In the genomic region with DNA sequence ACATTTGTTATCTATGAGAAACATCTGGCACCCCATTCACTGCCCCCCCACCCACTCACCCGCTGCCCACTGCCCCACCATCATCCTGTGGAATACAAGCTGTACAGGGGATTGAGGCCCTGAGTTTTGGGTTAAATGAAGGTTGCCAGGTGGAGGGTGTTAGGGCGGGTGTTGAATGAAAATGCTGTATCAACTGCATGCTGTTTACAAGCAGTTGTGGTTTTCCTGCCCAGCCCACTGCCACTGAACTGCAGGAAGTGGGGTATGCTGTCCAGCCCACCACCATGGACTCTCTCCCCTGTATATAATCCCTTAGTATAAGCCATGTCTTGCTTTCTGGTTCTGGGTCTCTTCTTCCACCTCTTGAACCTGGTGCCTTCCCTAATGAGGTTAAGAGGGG, we compare ENCODE assay signal across 23 cellular contexts.
DNase-seq lines count a peak whose midpoint lies in the region; ATAC-seq and TF ChIP-seq lines count a peak whose summit lies in the region.
"Had no signal": no experiment of that assay in that cellular context is flagged by ENCODE, and none has a peak within 500 bp of the region (broad histone marks: within the 10 kb centered on the region; RNA-seq: fewer than 3 reads in every experiment).

No MANE protein-coding gene starts in this region.

- H3K36me3 ChIP-seq in suprapubic skin (no peaks in the 10 kb centered on the region), stomach (no peaks in the 10 kb centered on the region)

- TF ChIP-seq CTCF in suprapubic skin (IDR thresholded peaks at IDR 0.05) (no peak), stomach (IDR thresholded peaks at IDR 0.05) (no peak)

- H3K27me3 ChIP-seq in suprapubic skin (no peaks in the 10 kb centered on the region), stomach (no peaks in the 10 kb centered on the region)

- no peak overlapping the region for H3K27ac Mint-ChIP-seq in central memory CD8-positive, alpha-beta T cell (ENCODE audit: low read depth)
- no peak overlapping the region for H3K27ac Mint-ChIP-seq in stimulated activated effector memory CD8-positive, alpha-beta T cell treated with anti-CD3 and anti-CD28 coated beads, Interleukin-12 subunit alpha, Interleukin-12 subunit beta, amount 100 ng/mL, for 72 hours
- H3K27ac Mint-ChIP-seq: CD8-positive, alpha-beta T cell had no signal

- DNase-seq in CMK (ENCODE audit: low read depth) (peak; percentile 12), NCI-H2227 treated with DMSO at 0.1 percent for 48 hours (lab: John Stamatoyannopoulos, UW) (no peak), suprapubic skin (ENCODE audit: low spot score in 2 of 2) (no peak), stomach (no peak)
- peak; percentile 16 for DNase-seq in Jurkat, Clone E6-1 (ENCODE audit: low read depth, low spot score)
- no peak for DNase-seq in central memory CD8-positive, alpha-beta T cell (ENCODE audit: low spot score in 2 of 2)
- no peak for DNase-seq in stimulated activated effector memory CD8-positive, alpha-beta T cell treated with anti-CD3 and anti-CD28 coated beads, Interleukin-12 subunit alpha, Interleukin-12 subunit beta, amount 100 ng/mL, for 72 hours (ENCODE audit: low spot score in 2 of 2)
- DNase-seq: AML-193; CD8-positive, alpha-beta T cell; DMS 273 treated with DMSO at 0.1 percent for 48 hours; DMS79; GM23248; H7; KG1; MM.1S; NCI-H1048; NCI-H1417; NCI-H1694; NCI-H2029 treated with DMSO at 0.1 percent for 48 hours; NCI-H526 treated with DMSO at 0.1 percent for 48 hours; RPMI8226; SHP77 had no signal

- TF ChIP-seq POLR2A in suprapubic skin (IDR thresholded peaks at IDR 0.05) (no peak), stomach (IDR thresholded peaks at IDR 0.05) (no peak)

- H3K9me3 ChIP-seq in suprapubic skin (no peaks in the 10 kb centered on the region), stomach (no peaks in the 10 kb centered on the region)

- H3K4me3 Mint-ChIP-seq in central memory CD8-positive, alpha-beta T cell = no peak overlapping the region
- H3K4me3 Mint-ChIP-seq in stimulated activated effector memory CD8-positive, alpha-beta T cell treated with anti-CD3 and anti-CD28 coated beads, Interleukin-12 subunit alpha, Interleukin-12 subunit beta, amount 100 ng/mL, for 72 hours = no peak overlapping the region
- H3K4me3 Mint-ChIP-seq: CD8-positive, alpha-beta T cell had no signal

- H3K4me1 ChIP-seq in suprapubic skin (no peaks in the 10 kb centered on the region), stomach (no peaks in the 10 kb centered on the region)

- no peaks in the 10 kb centered on the region for H3K9me3 Mint-ChIP-seq in central memory CD8-positive, alpha-beta T cell
- no peaks in the 10 kb centered on the region for H3K9me3 Mint-ChIP-seq in stimulated activated effector memory CD8-positive, alpha-beta T cell treated with anti-CD3 and anti-CD28 coated beads, Interleukin-12 subunit alpha, Interleukin-12 subunit beta, amount 100 ng/mL, for 72 hours
- H3K9me3 Mint-ChIP-seq: CD8-positive, alpha-beta T cell had no signal

- peak; percentile 32 for ATAC-seq in central memory CD8-positive, alpha-beta T cell (replicated peaks; ENCODE audit: extremely low read depth, poor library complexity, severe bottlenecking)
- ATAC-seq in stimulated activated effector memory CD8-positive, alpha-beta T cell treated with anti-CD3 and anti-CD28 coated beads, Interleukin-12 subunit alpha, Interleukin-12 subunit beta, amount 100 ng/mL, for 72 hours = peak; percentile 37
- ATAC-seq: CD8-positive, alpha-beta T cell had no signal

- TF ChIP-seq EP300 in suprapubic skin (IDR thresholded peaks at IDR 0.05) = no peak
- no peak for TF ChIP-seq EP300 in stomach (IDR thresholded peaks at IDR 0.05)

- no peak overlapping the region for H3K4me3 ChIP-seq in Jurkat, Clone E6-1 (ENCODE audit: low read length)
- no peak overlapping the region for H3K4me3 ChIP-seq in suprapubic skin
- no peak overlapping the region for H3K4me3 ChIP-seq in stomach
- H3K4me3 ChIP-seq: GM23248 had no signal

- peaks cover 5% of the 10 kb centered on the region for H3K4me1 Mint-ChIP-seq in central memory CD8-positive, alpha-beta T cell
- H3K4me1 Mint-ChIP-seq in stimulated activated effector memory CD8-positive, alpha-beta T cell treated with anti-CD3 and anti-CD28 coated beads, Interleukin-12 subunit alpha, Interleukin-12 subunit beta, amount 100 ng/mL, for 72 hours = no peaks in the 10 kb centered on the region

- H3K36me3 Mint-ChIP-seq in central memory CD8-positive, alpha-beta T cell (ENCODE audit: insufficient read depth) = no peaks in the 10 kb centered on the region
- no peaks in the 10 kb centered on the region for H3K36me3 Mint-ChIP-seq in stimulated activated effector memory CD8-positive, alpha-beta T cell treated with anti-CD3 and anti-CD28 coated beads, Interleukin-12 subunit alpha, Interleukin-12 subunit beta, amount 100 ng/mL, for 72 hours
- H3K36me3 Mint-ChIP-seq: CD8-positive, alpha-beta T cell had no signal

- no peaks in the 10 kb centered on the region for H3K27me3 Mint-ChIP-seq in central memory CD8-positive, alpha-beta T cell

- WGBS in suprapubic skin = 0% methylated on average over 2 of the region's 2 CpGs
- 0 to 61% (median 52%) methylated on average over 2 of the region's 2 CpGs for WGBS in stomach, 5 donors

- intact Hi-C loops in stomach (cut with DNase I; ENCODE audit: low total_unique reads) = no loop called here

- H3K27ac ChIP-seq in suprapubic skin = no peak overlapping the region
- no peak overlapping the region for H3K27ac ChIP-seq in stomach
- H3K27ac ChIP-seq: C4-2B, GM23248 had no signal

Comparison
In these comparisons a context has a peak if more than half of its experiments do, and no peak if none do; other contexts are left out.
1. DNase-seq: peak in CMK (single experiment) and Jurkat, Clone E6-1 (single experiment); none in central memory CD8-positive, alpha-beta T cell (0 of 2), stimulated activated effector memory CD8-positive, alpha-beta T cell treated with anti-CD3 and anti-CD28 coated beads, Interleukin-12 subunit alpha, Interleukin-12 subunit beta, amount 100 ng/mL, for 72 hours (0 of 2), NCI-H2227 treated with DMSO at 0.1 percent for 48 hours (single experiment), suprapubic skin (0 of 2) and stomach (single experiment).